In genomic region chr7:68724965-68725364, GRCh38 we compare ENCODE assay signal across 1 cellular context.
TF ChIP-seq lines count a peak whose summit lies in the region.

No MANE protein-coding gene starts in this region.

TF ChIP-seq in IMR-90, 13 proteins besides CTCF, POLR2A, EP300 and RAD21 (continued from another document):
- TF ChIP-seq ELK1 (IDR thresholded peaks at IDR 0.05; ENCODE audit: borderline replicate concordance, low read depth, low read length), result no peak
- no peak for TF ChIP-seq MXI1 (IDR thresholded peaks at IDR 0.05; ENCODE audit: borderline replicate concordance, low read depth, low read length)
- TF ChIP-seq MAFK (IDR thresholded peaks at IDR 0.05; ENCODE audit: low read depth, low read length), result peak; percentile 92
- TF ChIP-seq MAZ (IDR thresholded peaks at IDR 0.05; ENCODE audit: borderline replicate concordance, low read depth, low read length), result no peak
TF ChIP-seq in IMR-90: peak in this region for 2.
